Comparison of ENCODE assay signal across 31 cellular contexts in genomic region chr10:49166804-49167628, GRCh38. TPM values are rescaled to one million over a fixed set of nuclear protein-coding genes. Genes with fewer than 3 reads are reported as not detected.
A peak's percentile ranks its signal among the peaks of the same experiment; 100 is the strongest.
DNase-seq lines count a peak whose midpoint lies in the region; ATAC-seq lines count a peak whose summit lies in the region.
"Had no signal": no experiment of that assay in that cellular context is flagged by ENCODE, and none has a peak within 500 bp of the region (broad histone marks: within the 10 kb centered on the region; RNA-seq: fewer than 3 reads in every experiment).

No MANE protein-coding gene starts in this region.

- H3K36me3 Mint-ChIP-seq in stimulated activated naive CD8-positive, alpha-beta T cell treated with anti-CD3 and anti-CD28 coated beads, Interleukin-15, Interleukin-2, amounts not matched to agents 100 ng/mL and 50 ng/mL, for 24 hours (ENCODE audit: low read depth) = no peaks in the 10 kb centered on the region
- peaks cover 6 to 10% (median 7%) of the 10 kb centered on the region in 3 donors for H3K36me3 Mint-ChIP-seq in immature natural killer cell
- H3K36me3 Mint-ChIP-seq: activated naive CD8-positive, alpha-beta T cell had no signal

- no peak overlapping the region for H3K4me3 Mint-ChIP-seq in stimulated activated naive CD8-positive, alpha-beta T cell treated with anti-CD3 and anti-CD28 coated beads, Interleukin-15, Interleukin-2, amounts not matched to agents 100 ng/mL and 50 ng/mL, for 24 hours
- no peak overlapping the region for H3K4me3 Mint-ChIP-seq in stimulated activated naive CD8-positive, alpha-beta T cell treated with anti-CD3 and anti-CD28 coated beads, Interleukin-15, amount 100 ng/mL, for 72 hours
- H3K4me3 Mint-ChIP-seq in immature natural killer cell = no peak overlapping the region
- H3K4me3 Mint-ChIP-seq: activated naive CD8-positive, alpha-beta T cell; effector memory CD8-positive, alpha-beta T cell; naive thymus-derived CD4-positive, alpha-beta T cell; stimulated activated memory B cell treated with anti-CD40 and anti-IgM and Interleukin-4, amounts not matched to agents 10 μg/mL and 1 μg/mL and 100 μg/mL, for 72 hours; T-helper 1 cell treated with Interleukin-12 subunit alpha and Interleukin-12 subunit beta and Interleukin-4 antibody, amounts not matched to agents 30 μg/mL and 1 μg/mL, for 36 hours had no signal

- peaks cover 20% of the 10 kb centered on the region for H3K4me1 Mint-ChIP-seq in stimulated activated naive CD8-positive, alpha-beta T cell treated with anti-CD3 and anti-CD28 coated beads, Interleukin-15, Interleukin-2, amounts not matched to agents 100 ng/mL and 50 ng/mL, for 24 hours (ENCODE audit: low read depth)
- peaks cover 8% of the 10 kb centered on the region for H3K4me1 Mint-ChIP-seq in stimulated activated naive CD8-positive, alpha-beta T cell treated with anti-CD3 and anti-CD28 coated beads, Interleukin-15, amount 100 ng/mL, for 72 hours
- H3K4me1 Mint-ChIP-seq in immature natural killer cell = peaks cover 16 to 27% of the 10 kb centered on the region in 2 donors

- DNase-seq in NCI-H510A treated with DMSO at 0.1 percent for 48 hours (lab: John Stamatoyannopoulos, UW) (peak; percentile 35), NCI-H510A (lab: John Stamatoyannopoulos, UW) (no peak), immature natural killer cell (no peak), CD1c-positive myeloid dendritic cell (ENCODE audit: extremely low spot score) (no peak)
- no peak for DNase-seq in stimulated activated naive CD8-positive, alpha-beta T cell treated with anti-CD3 and anti-CD28 coated beads, Interleukin-15, amount 100 ng/mL, for 72 hours
- no peak for DNase-seq in activated CD4-positive, CD25-positive, alpha-beta regulatory T cell (lab: John Stamatoyannopoulos, UW)
- DNase-seq in stimulated activated CD4-positive, alpha-beta T cell treated with anti-CD3 and anti-CD28 coated beads, Interleukin-1b, Interleukin-23, amount 100 ng/mL, for 48 hours = no peak
- DNase-seq: 8988T; activated CD4-positive, CD25-positive, alpha-beta regulatory T cell treated with anti-CD3 and anti-CD28 coated beads, Interleukin-2, amount 50 U/mL, for 72 hours; activated effector memory CD4-positive, alpha-beta T cell treated with Interleukin-2 at 50 U/mL for 16 hours; aorta; colonic mucosa; DMS79; effector memory CD8-positive, alpha-beta T cell; erythroblast; left ventricle myocardium superior; MG63; NCI-H1105; NCI-H187 treated with DMSO at 0.1 percent for 48 hours; NCI-H526 treated with DMSO at 0.1 percent for 48 hours; PC-9; stimulated activated CD4-positive, alpha-beta T cell treated with anti-CD3 and anti-CD28 coated beads, Interleukin-15, amount 100 ng/mL, for 24 hours; upper lobe of right lung had no signal

- peaks cover 5% of the 10 kb centered on the region for H3K27me3 Mint-ChIP-seq in stimulated activated naive CD8-positive, alpha-beta T cell treated with anti-CD3 and anti-CD28 coated beads, Interleukin-15, Interleukin-2, amounts not matched to agents 100 ng/mL and 50 ng/mL, for 24 hours
- peaks cover 14% of the 10 kb centered on the region for H3K27me3 Mint-ChIP-seq in stimulated activated naive CD8-positive, alpha-beta T cell treated with anti-CD3 and anti-CD28 coated beads, Interleukin-15, amount 100 ng/mL, for 72 hours
- peaks cover 0 to 4% (median 0%) of the 10 kb centered on the region in 3 donors for H3K27me3 Mint-ChIP-seq in immature natural killer cell (ENCODE audit: low read depth in 3 of 3)
- H3K27me3 Mint-ChIP-seq: activated naive CD8-positive, alpha-beta T cell; effector memory CD8-positive, alpha-beta T cell; stimulated activated memory B cell treated with anti-CD40 and anti-IgM and Interleukin-4, amounts not matched to agents 10 μg/mL and 1 μg/mL and 100 μg/mL, for 72 hours had no signal

- no peaks in the 10 kb centered on the region for H3K9me3 Mint-ChIP-seq in stimulated activated naive CD8-positive, alpha-beta T cell treated with anti-CD3 and anti-CD28 coated beads, Interleukin-15, Interleukin-2, amounts not matched to agents 100 ng/mL and 50 ng/mL, for 24 hours
- H3K9me3 Mint-ChIP-seq in stimulated activated naive CD8-positive, alpha-beta T cell treated with anti-CD3 and anti-CD28 coated beads, Interleukin-15, amount 100 ng/mL, for 72 hours = no peaks in the 10 kb centered on the region
- H3K9me3 Mint-ChIP-seq in immature natural killer cell = no peaks in the 10 kb centered on the region
- H3K9me3 Mint-ChIP-seq: effector memory CD8-positive, alpha-beta T cell; naive thymus-derived CD4-positive, alpha-beta T cell; stimulated activated memory B cell treated with anti-CD40 and anti-IgM and Interleukin-4, amounts not matched to agents 10 μg/mL and 1 μg/mL and 100 μg/mL, for 72 hours; T-helper 1 cell treated with Interleukin-12 subunit alpha and Interleukin-12 subunit beta and Interleukin-4 antibody, amounts not matched to agents 30 μg/mL and 1 μg/mL, for 36 hours had no signal

- H3K27ac Mint-ChIP-seq in stimulated activated naive CD8-positive, alpha-beta T cell treated with anti-CD3 and anti-CD28 coated beads, Interleukin-15, Interleukin-2, amounts not matched to agents 100 ng/mL and 50 ng/mL, for 24 hours = peak overlapping the region; percentile 83
- no peak overlapping the region for H3K27ac Mint-ChIP-seq in stimulated activated naive CD8-positive, alpha-beta T cell treated with anti-CD3 and anti-CD28 coated beads, Interleukin-15, amount 100 ng/mL, for 72 hours
- peak overlapping the region in 4 of 6 donors; percentile 2 to 57 (median 36) for H3K27ac Mint-ChIP-seq in immature natural killer cell
- H3K27ac Mint-ChIP-seq: activated naive CD8-positive, alpha-beta T cell; naive thymus-derived CD4-positive, alpha-beta T cell; T-helper 1 cell treated with Interleukin-12 subunit alpha and Interleukin-12 subunit beta and Interleukin-4 antibody, amounts not matched to agents 30 μg/mL and 1 μg/mL, for 36 hours had no signal

- no peak for ATAC-seq in stimulated activated naive CD8-positive, alpha-beta T cell treated with anti-CD3 and anti-CD28 coated beads, Interleukin-15, amount 100 ng/mL, for 72 hours
- ATAC-seq: effector memory CD8-positive, alpha-beta T cell; HCT116; left ventricle myocardium superior; naive thymus-derived CD4-positive, alpha-beta T cell; Right ventricle myocardium inferior; SK-N-SH treated with all-trans-retinoic acid at 6 μM for 48 hours had no signal

RNA-seq across cellular contexts. Expression of gene TMEM273, which starts 21.2 kb away (rescaled TPM):
- polyA plus RNA-seq in immature natural killer cell = 100 to 1,000 TPM in 1 of 3 donors, 10 to 100 TPM in 2; 23.4 to 114 (median 47.0) TPM

RNA-seq across cellular contexts. Expression of gene FAM170B, which starts 33.2 kb away (rescaled TPM):
- polyA plus RNA-seq in immature natural killer cell = not detected
- polyA plus RNA-seq: aorta; naive thymus-derived CD4-positive, alpha-beta T cell had no signal

RNA-seq across cellular contexts. Expression of gene VSTM4, which starts 51.7 kb away (rescaled TPM):
- polyA plus RNA-seq in immature natural killer cell = under 1 TPM in 2 of 3 donors, not detected in 1; 0.03 to 0.12 TPM
- polyA plus RNA-seq: naive thymus-derived CD4-positive, alpha-beta T cell had no signal

Comparison
In these comparisons a context has a peak if more than half of its experiments do, and no peak if none do; other contexts are left out.
1. H3K27ac Mint-ChIP-seq: peak in stimulated activated naive CD8-positive, alpha-beta T cell treated with anti-CD3 and anti-CD28 coated beads, Interleukin-15, Interleukin-2, amounts not matched to agents 100 ng/mL and 50 ng/mL, for 24 hours (single experiment) and immature natural killer cell (4 of 6); none in stimulated activated naive CD8-positive, alpha-beta T cell treated with anti-CD3 and anti-CD28 coated beads, Interleukin-15, amount 100 ng/mL, for 72 hours (0 of 2).